Comparison of ENCODE assay signal across 14 cellular contexts in the genomic region with DNA sequence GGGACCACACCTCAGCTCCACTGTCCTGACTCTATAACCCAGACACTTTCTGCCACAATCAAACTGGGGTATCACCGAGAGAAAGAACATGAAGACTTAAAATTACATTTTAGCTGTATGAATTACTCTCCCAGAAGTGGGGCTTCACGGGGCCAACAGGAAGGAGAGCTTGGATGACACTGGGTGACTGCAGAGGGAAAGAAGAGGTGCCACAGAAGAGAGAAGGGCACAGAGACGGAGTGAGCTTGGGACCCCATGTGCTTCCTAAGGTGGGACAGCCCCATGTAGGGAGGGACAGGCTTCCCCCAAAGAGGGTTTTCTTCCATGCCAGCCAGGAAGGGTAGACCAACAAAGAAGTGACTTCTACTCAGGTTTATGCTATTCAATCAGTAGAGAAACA.
"Had no signal": no experiment of that assay in that cellular context is flagged by ENCODE, and none has a peak within 500 bp of the region (broad histone marks: within the 10 kb centered on the region; RNA-seq: fewer than 3 reads in every experiment).

No MANE protein-coding gene starts in this region.

- H3K27me3 Mint-ChIP-seq: effector memory CD8-positive, alpha-beta T cell; stimulated activated naive B cell treated with anti-CD40 and anti-IgM and Interleukin-4, amounts not matched to agents 10 μg/mL and 1 μg/mL and 100 μg/mL, for 72 hours had no signal

- H3K4me3 Mint-ChIP-seq: activated naive CD4-positive, alpha-beta T cell treated with anti-CD3 and anti-CD28 coated beads for 36 hours; effector memory CD8-positive, alpha-beta T cell; immature natural killer cell; stimulated activated naive B cell treated with anti-CD40 and anti-IgM and Interleukin-4, amounts not matched to agents 10 μg/mL and 1 μg/mL and 100 μg/mL, for 72 hours; WTC11 had no signal

- H3K36me3 ChIP-seq: heart left ventricle, lower lobe of right lung, ovary had no signal

- ATAC-seq: effector memory CD8-positive, alpha-beta T cell; heart left ventricle; lower lobe of right lung; stimulated activated naive B cell treated with anti-CD40 and anti-IgM and Interleukin-4, amounts not matched to agents 10 μg/mL and 1 μg/mL and 100 μg/mL, for 72 hours; WTC11 had no signal

- H3K27me3 ChIP-seq: heart left ventricle, ovary had no signal

- H3K9me3 Mint-ChIP-seq: activated naive CD4-positive, alpha-beta T cell treated with anti-CD3 and anti-CD28 coated beads for 36 hours; effector memory CD8-positive, alpha-beta T cell; immature natural killer cell; stimulated activated naive B cell treated with anti-CD40 and anti-IgM and Interleukin-4, amounts not matched to agents 10 μg/mL and 1 μg/mL and 100 μg/mL, for 72 hours; WTC11 had no signal

- H3K27ac Mint-ChIP-seq: activated naive CD4-positive, alpha-beta T cell treated with anti-CD3 and anti-CD28 coated beads for 36 hours; immature natural killer cell; stimulated activated naive B cell treated with anti-CD40 and anti-IgM and Interleukin-4, amounts not matched to agents 10 μg/mL and 1 μg/mL and 100 μg/mL, for 72 hours; WTC11 had no signal

- H3K9me3 ChIP-seq: heart left ventricle, lower lobe of right lung, ovary had no signal

- H3K36me3 Mint-ChIP-seq: immature natural killer cell, WTC11 had no signal

- H3K4me3 ChIP-seq: heart left ventricle, lower lobe of right lung, ovary, skin epidermis had no signal

- H3K27ac ChIP-seq: ovary had no signal

- DNase-seq: activated CD4-positive, alpha-beta T cell treated with anti-CD3 and anti-CD28 coated beads for 48 hours; activated naive CD4-positive, alpha-beta T cell treated with anti-CD3 and anti-CD28 coated beads for 36 hours; dermis blood vessel endothelial cell; effector memory CD8-positive, alpha-beta T cell; heart left ventricle; immature natural killer cell; lower lobe of right lung; ovary; stimulated activated CD4-positive, alpha-beta T cell treated with anti-CD3 and anti-CD28 coated beads, Interleukin-15, amount 100 ng/mL, for 24 hours; stimulated activated CD4-positive, alpha-beta T cell treated with anti-CD3 and anti-CD28 coated beads, Interleukin-4, amount 100 ng/mL, for 1 hour; stimulated activated naive B cell treated with anti-CD40 and anti-IgM and Interleukin-4, amounts not matched to agents 10 μg/mL and 1 μg/mL and 100 μg/mL, for 72 hours; SW 1271 had no signal
